In the genomic region with DNA sequence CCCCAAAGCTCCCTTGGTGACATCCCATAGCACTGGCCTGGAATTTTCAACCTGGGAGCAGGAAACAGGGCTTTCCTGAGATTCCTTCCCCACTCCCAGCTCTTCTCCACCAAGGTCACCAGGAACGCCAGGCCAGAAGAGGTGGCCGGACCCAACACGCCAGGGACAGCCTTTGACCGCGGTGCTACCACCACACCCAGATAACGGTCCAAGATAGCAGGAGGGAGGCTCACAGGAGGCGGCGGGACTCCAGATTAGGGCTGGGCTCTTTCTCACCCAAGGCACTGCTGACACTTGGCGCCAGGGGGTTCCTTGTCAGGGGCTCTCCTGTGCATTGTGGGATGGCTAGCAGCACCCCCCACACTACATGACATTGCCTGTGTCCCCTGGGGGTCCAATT, we compare ENCODE assay signal across 1 cellular context.
TF ChIP-seq lines count a peak whose summit lies in the region.

No MANE protein-coding gene starts in this region.

TF ChIP-seq in K562, 482 proteins besides CTCF, POLR2A, EP300 and RAD21 (continued from another document and continues in another):
- TF ChIP-seq ZBTB11 (CRISPR knock-in tag; IDR thresholded peaks at IDR 0.05) = peak in 2 of 3 experiments; percentile 43 to 87; a peak in 3 of 6 replicates
- peak; percentile 62 for TF ChIP-seq RBFOX2 (IDR thresholded peaks at IDR 0.05; ENCODE audit: low read depth, low read length)
- peak; percentile 38; the same call in 1 of the 2 replicates for TF ChIP-seq BHLHE40 (IDR thresholded peaks at IDR 0.05; ENCODE audit: low read length)
- 0 out of 2 replicates have a peak, but pooled peaks have one; percentile 48 for TF ChIP-seq SP1 (CRISPR knock-in tag; IDR thresholded peaks at IDR 0.05)
- peak; percentile 25; the same call in 1 of the 2 replicates for TF ChIP-seq GATAD2B (IDR thresholded peaks at IDR 0.05; ENCODE audit: borderline replicate concordance)
- peak; percentile 67 for TF ChIP-seq SOX6 (IDR thresholded peaks at IDR 0.05)
- peak; percentile 83 for TF ChIP-seq CXXC5 (CRISPR knock-in tag; IDR thresholded peaks at IDR 0.05)
- no peak for TF ChIP-seq C11orf30 (IDR thresholded peaks at IDR 0.05; ENCODE audit: low read depth)
- peak in 1 of 2 experiments; percentile 49; a peak in 1 of 4 replicates for TF ChIP-seq MNT (conservative IDR thresholded peaks at IDR 0.05)
- peak; percentile 34; the same call in 1 of the 2 replicates for TF ChIP-seq TOE1 (IDR thresholded peaks at IDR 0.05; ENCODE audit: borderline replicate concordance)
- no peak for TF ChIP-seq TOE1 (CRISPR knock-in tag; IDR thresholded peaks at IDR 0.05; ENCODE audit: borderline replicate concordance, low read depth)
- peak; percentile 88 for TF ChIP-seq GATAD2A (IDR thresholded peaks at IDR 0.05)
- TF ChIP-seq, protein P1, sequence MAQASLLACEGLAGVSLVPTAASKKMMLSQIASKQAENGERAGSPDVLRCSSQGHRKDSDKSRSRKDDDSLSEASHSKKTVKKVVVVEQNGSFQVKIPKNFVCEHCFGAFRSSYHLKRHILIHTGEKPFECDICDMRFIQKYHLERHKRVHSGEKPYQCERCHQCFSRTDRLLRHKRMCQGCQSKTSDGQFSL (CRISPR knock-in tag; IDR thresholded peaks at IDR 0.05) = 0 out of 2 replicates have a peak, but pooled peaks have one; percentile 34
- TF ChIP-seq, protein P1 (tag; IDR thresholded peaks at IDR 0.05) = peak in 1 of 2 experiments; percentile 34; a peak in 1 of 4 replicates
- TF ChIP-seq, protein P2, sequence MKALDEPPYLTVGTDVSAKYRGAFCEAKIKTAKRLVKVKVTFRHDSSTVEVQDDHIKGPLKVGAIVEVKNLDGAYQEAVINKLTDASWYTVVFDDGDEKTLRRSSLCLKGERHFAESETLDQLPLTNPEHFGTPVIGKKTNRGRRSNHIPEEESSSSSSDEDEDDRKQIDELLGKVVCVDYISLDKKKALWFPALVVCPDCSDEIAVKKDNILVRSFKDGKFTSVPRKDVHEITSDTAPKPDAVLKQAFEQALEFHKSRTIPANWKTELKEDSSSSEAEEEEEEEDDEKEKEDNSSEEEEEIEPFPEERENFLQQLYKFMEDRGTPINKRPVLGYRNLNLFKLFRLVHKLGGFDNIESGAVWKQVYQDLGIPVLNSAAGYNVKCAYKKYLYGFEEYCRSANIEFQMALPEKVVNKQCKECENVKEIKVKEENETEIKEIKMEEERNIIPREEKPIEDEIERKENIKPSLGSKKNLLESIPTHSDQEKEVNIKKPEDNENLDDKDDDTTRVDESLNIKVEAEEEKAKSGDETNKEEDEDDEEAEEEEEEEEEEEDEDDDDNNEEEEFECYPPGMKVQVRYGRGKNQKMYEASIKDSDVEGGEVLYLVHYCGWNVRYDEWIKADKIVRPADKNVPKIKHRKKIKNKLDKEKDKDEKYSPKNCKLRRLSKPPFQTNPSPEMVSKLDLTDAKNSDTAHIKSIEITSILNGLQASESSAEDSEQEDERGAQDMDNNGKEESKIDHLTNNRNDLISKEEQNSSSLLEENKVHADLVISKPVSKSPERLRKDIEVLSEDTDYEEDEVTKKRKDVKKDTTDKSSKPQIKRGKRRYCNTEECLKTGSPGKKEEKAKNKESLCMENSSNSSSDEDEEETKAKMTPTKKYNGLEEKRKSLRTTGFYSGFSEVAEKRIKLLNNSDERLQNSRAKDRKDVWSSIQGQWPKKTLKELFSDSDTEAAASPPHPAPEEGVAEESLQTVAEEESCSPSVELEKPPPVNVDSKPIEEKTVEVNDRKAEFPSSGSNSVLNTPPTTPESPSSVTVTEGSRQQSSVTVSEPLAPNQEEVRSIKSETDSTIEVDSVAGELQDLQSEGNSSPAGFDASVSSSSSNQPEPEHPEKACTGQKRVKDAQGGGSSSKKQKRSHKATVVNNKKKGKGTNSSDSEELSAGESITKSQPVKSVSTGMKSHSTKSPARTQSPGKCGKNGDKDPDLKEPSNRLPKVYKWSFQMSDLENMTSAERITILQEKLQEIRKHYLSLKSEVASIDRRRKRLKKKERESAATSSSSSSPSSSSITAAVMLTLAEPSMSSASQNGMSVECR (CRISPR knock-in tag; IDR thresholded peaks at IDR 0.05) = 0 out of 2 replicates have a peak, but pooled peaks have one; percentile 28
- TF ChIP-seq RCOR1 (IDR thresholded peaks at IDR 0.05; ENCODE audit: borderline replicate concordance in 1 of 2, low read depth in 2 of 2, low read length in 2 of 2) = peak in 1 of 2 experiments; percentile 93; a peak in 2 of 4 replicates
- TF ChIP-seq CC2D1A (IDR thresholded peaks at IDR 0.05) = 0 out of 2 replicates have a peak, but pooled peaks have one; percentile 29
- TF ChIP-seq MBD2 (IDR thresholded peaks at IDR 0.05; ENCODE audit: borderline replicate concordance, low read depth) = peak; percentile 42; the same call in 1 of the 2 replicates
- 0 out of 4 replicates have a peak, but pooled peaks of 1 of the 2 experiments have one; percentile 39 for TF ChIP-seq SRF (CRISPR knock-in tag; IDR thresholded peaks at IDR 0.05)
- TF ChIP-seq, protein P3, sequence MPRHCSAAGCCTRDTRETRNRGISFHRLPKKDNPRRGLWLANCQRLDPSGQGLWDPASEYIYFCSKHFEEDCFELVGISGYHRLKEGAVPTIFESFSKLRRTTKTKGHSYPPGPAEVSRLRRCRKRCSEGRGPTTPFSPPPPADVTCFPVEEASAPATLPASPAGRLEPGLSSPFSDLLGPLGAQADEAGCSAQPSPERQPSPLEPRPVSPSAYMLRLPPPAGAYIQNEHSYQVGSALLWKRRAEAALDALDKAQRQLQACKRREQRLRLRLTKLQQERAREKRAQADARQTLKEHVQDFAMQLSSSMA (CRISPR knock-in tag; IDR thresholded peaks at IDR 0.05) = no peak
- peak; percentile 85 for TF ChIP-seq EP400 (IDR thresholded peaks at IDR 0.05)
- peak; percentile 84 for TF ChIP-seq ZNF197 (CRISPR knock-in tag; IDR thresholded peaks at IDR 0.05; ENCODE audit: low read depth)
- TF ChIP-seq NR2C2 (CRISPR knock-in tag; IDR thresholded peaks at IDR 0.05) = no peak
- TF ChIP-seq NR2C2 (tag; IDR thresholded peaks at IDR 0.05) = peak; percentile 67; the same call in 1 of the 2 replicates
- peak; percentile 61; the same call in 1 of the 2 replicates for TF ChIP-seq ATF7 (IDR thresholded peaks at IDR 0.05)
- TF ChIP-seq DPF2 (IDR thresholded peaks at IDR 0.05) = peak; percentile 87
- peak; percentile 67 to 72; a peak in 3 of 4 replicates for TF ChIP-seq MAZ (CRISPR knock-in tag; conservative IDR thresholded peaks at IDR 0.05 in 1 of 2, IDR thresholded peaks at IDR 0.05 in 1 of 2)
- no peak for TF ChIP-seq ZC3H4 (CRISPR knock-in tag; IDR thresholded peaks at IDR 0.05; ENCODE audit: borderline replicate concordance)
- peak; percentile 73 for TF ChIP-seq PRDM10 (IDR thresholded peaks at IDR 0.05; ENCODE audit: partially characterized antibody)
- TF ChIP-seq ZBTB2 (IDR thresholded peaks at IDR 0.05) = peak; percentile 60; the same call in 1 of the 2 replicates
- TF ChIP-seq SREBF2 (CRISPR knock-in tag; IDR thresholded peaks at IDR 0.05) = no peak
- TF ChIP-seq MXI1 (IDR thresholded peaks at IDR 0.05; ENCODE audit: low read depth, low read length) = no peak
- TF ChIP-seq, protein P4, sequence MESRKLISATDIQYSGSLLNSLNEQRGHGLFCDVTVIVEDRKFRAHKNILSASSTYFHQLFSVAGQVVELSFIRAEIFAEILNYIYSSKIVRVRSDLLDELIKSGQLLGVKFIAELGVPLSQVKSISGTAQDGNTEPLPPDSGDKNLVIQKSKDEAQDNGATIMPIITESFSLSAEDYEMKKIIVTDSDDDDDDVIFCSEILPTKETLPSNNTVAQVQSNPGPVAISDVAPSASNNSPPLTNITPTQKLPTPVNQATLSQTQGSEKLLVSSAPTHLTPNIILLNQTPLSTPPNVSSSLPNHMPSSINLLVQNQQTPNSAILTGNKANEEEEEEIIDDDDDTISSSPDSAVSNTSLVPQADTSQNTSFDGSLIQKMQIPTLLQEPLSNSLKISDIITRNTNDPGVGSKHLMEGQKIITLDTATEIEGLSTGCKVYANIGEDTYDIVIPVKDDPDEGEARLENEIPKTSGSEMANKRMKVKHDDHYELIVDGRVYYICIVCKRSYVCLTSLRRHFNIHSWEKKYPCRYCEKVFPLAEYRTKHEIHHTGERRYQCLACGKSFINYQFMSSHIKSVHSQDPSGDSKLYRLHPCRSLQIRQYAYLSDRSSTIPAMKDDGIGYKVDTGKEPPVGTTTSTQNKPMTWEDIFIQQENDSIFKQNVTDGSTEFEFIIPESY (CRISPR knock-in tag; IDR thresholded peaks at IDR 0.05) = no peak
- TF ChIP-seq NCOR1 (IDR thresholded peaks at IDR 0.05) = 0 out of 2 replicates have a peak, but pooled peaks have one; percentile 17
- no peak for TF ChIP-seq ZNF408 (CRISPR knock-in tag; IDR thresholded peaks at IDR 0.05; ENCODE audit: low read depth)
- TF ChIP-seq TCF3 (CRISPR knock-in tag; IDR thresholded peaks at IDR 0.05) = peak; percentile 58
